In the genomic region with DNA sequence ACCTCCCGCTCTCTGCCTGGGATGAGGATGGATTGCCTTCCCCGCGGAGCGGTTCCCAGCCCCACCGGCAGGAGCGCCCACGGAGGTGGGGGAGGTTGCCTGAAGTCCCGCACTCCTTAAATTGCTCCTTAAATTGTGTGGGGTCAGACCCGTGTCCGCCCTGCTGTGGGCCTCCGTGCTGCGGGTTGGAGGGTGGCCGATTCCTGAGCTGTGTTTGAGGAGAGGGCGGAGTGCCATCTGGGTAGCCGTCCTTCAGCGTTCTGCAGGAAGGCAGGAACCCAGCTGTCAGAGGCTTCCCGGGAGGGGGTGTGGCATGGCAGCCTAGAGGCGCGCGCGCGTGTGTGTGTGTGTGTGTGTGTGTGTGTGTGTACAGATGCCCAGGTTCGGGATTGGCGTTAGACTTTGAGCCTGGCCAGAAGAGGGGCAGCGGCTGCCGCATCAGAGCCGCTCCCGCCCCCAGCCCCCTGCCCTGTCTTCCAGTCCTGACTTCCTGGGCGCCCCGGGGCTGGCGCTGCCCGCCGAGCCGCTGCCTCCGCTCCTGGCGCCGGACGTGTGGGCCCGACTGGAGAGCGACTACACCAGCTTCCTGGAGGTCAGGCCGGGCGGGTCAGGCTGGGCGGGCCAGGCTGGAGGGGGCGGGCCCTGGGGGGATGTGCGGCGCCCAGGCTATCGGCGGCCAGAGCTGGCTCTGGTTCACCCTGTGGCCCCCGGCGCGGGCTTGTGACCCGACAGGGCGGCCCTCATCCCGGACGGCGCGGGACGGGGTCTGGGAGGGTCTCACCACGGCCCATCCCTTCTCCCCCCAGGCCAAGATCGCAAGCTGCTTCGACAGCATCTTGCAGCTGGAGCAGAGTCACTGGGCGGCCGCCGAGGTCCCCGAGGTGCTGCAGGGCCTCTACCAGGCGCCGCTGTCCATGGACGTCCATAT, we compare ENCODE assay signal across 8 cellular contexts. TPM values are rescaled to one million over a fixed set of nuclear protein-coding genes. Genes with fewer than 3 reads are reported as not detected.
DNase-seq lines count a peak whose midpoint lies in the region; ATAC-seq and TF ChIP-seq lines count a peak whose summit lies in the region.

No MANE protein-coding gene starts in this region.

- POLR2A ChIA-PET in Panc1 (lab: Charles Lee) = no interaction called here

- CTCF ChIA-PET in Panc1 (lab: Charles Lee) = interaction anchor here (0.5 to 2.2 kb wide), 6 partner anchors 9 to 193 kb away, joined by 3 to 13 read pairs (median 4); partner anchors contain the start of gene EXOC3L4

- peaks cover 12% of the 10 kb centered on the region for H3K27me3 ChIP-seq in H7 (ENCODE audit: control insufficient read depth, insufficient read depth, low read length)
- no peaks in the 10 kb centered on the region for H3K27me3 ChIP-seq in Panc1 (ENCODE audit: control insufficient read depth, insufficient read depth, low read length)

- intact Hi-C loops in Panc1 (cut with micrococcal nuclease; ENCODE audit: unreplicated experiment) = loop anchor here (10.0 kb wide), 1 partner anchor 191 kb away; no protein-coding TSS in a partner anchor

- TF ChIP-seq CTCF in Panc1 (IDR thresholded peaks at IDR 0.05) (no peak), retinal pigment epithelial cell (conservative IDR thresholded peaks at IDR 0.05; ENCODE audit: low read depth, low read length) (peak; percentile 15)

- H3K27ac ChIP-seq in Panc1 (ENCODE audit: low read length) = no peak overlapping the region

- DNase-seq in A172 (ENCODE audit: low spot score) (peak; percentile 38), H7 (peak; percentile 84), Panc1 (ENCODE audit: low read depth, low spot score) (no peak), retinal pigment epithelial cell (ENCODE audit: low read depth) (no peak), cerebellar cortex (ENCODE audit: low spot score) (no peak), cortex of kidney (lab: John Stamatoyannopoulos, UW) (no peak)

- no peak overlapping the region for H3K4me3 ChIP-seq in H7 (ENCODE audit: insufficient read depth, low read depth, low read length)
- H3K4me3 ChIP-seq in Panc1 (ENCODE audit: low read depth in 2 of 2, low read length in 2 of 2) = peak overlapping the region; percentile 17 to 33
- H3K4me3 ChIP-seq in retinal pigment epithelial cell (ENCODE audit: low read length) = no peak overlapping the region

- in situ Hi-C loops in Panc1 (cut with HindIII; ENCODE audit: low pct_unique_long_range_greater_than_20kb, low sequenced_read_pairs) = no loop called here

- no TSS peak for BruUV-seq in Panc1 (replicated peaks; lab: Mats Ljungman, UMichigan)

- ATAC-seq in Panc1 = peak; percentile 81
- ATAC-seq in esophagus mucosa = peak; percentile 48
- no peak for ATAC-seq in HG03571 (IDR thresholded peaks at IDR 0.05; ENCODE audit: unreplicated experiment)

- H3K9me3 ChIP-seq in Panc1 (ENCODE audit: control insufficient read depth, insufficient read depth, low read depth, low read length) = no peaks in the 10 kb centered on the region

- peaks cover 24% of the 10 kb centered on the region for H3K4me1 ChIP-seq in Panc1 (ENCODE audit: control insufficient read depth, insufficient read depth, low read length)

- H3K36me3 ChIP-seq in H7 (replicated peaks; ENCODE audit: control insufficient read depth, insufficient read depth, low read length) = no peaks in the 10 kb centered on the region
- H3K36me3 ChIP-seq in Panc1 (ENCODE audit: control insufficient read depth, insufficient read depth, low read length) = no peaks in the 10 kb centered on the region

RNA-seq across cellular contexts. Expression of gene EXOC3L4, which starts 9.2 kb away (rescaled TPM):
- total RNA-seq in A172 (2014; rRNA removed; shearing (Covaris generic)) = 3.7 and 8.2 TPM in 2 replicates
- 0.21 TPM in 1 of 2 replicates, not detected in the other for total RNA-seq in H7 (2014; rRNA removed; shearing (Covaris generic))
- total RNA-seq in Panc1 (2021; ENCODE audit: unreplicated experiment) = 2.6 TPM
- polyA plus RNA-seq in Panc1 (2012; ENCODE audit: insufficient read length) = 1.9 TPM
- 0.20 TPM for total RNA-seq in esophagus mucosa

RNA-seq across cellular contexts. Expression of gene TNFAIP2, which starts 19.5 kb away (rescaled TPM):
- total RNA-seq in A172 (2014; rRNA removed; shearing (Covaris generic)) = 207 and 346 TPM in 2 replicates
- 30.1 and 38.7 TPM in 2 replicates for total RNA-seq in H7 (2014; rRNA removed; shearing (Covaris generic))
- total RNA-seq in Panc1 (2021; ENCODE audit: unreplicated experiment) (491 TPM), esophagus mucosa (85.3 TPM)
- 322 TPM for polyA plus RNA-seq in Panc1 (2012; ENCODE audit: insufficient read length)

RNA-seq across cellular contexts. Expression of gene LBHD2, which starts 19.7 kb away (rescaled TPM):
- not detected in 2 replicates for total RNA-seq in A172 (2014; rRNA removed; shearing (Covaris generic))
- not detected in 2 replicates for total RNA-seq in H7 (2014; rRNA removed; shearing (Covaris generic))
- not detected for total RNA-seq in Panc1 (2021; ENCODE audit: unreplicated experiment)
- not detected for polyA plus RNA-seq in Panc1 (2012; ENCODE audit: insufficient read length)
- total RNA-seq in esophagus mucosa = not detected

RNA-seq across cellular contexts. Expression of gene CDC42BPB, which starts 46.4 kb away (rescaled TPM):
- total RNA-seq in A172 (2014; rRNA removed; shearing (Covaris generic)) = 26.2 and 26.6 TPM in 2 replicates
- 56.1 and 59.8 TPM in 2 replicates for total RNA-seq in H7 (2014; rRNA removed; shearing (Covaris generic))
- 84.4 TPM for total RNA-seq in Panc1 (2021; ENCODE audit: unreplicated experiment)
- polyA plus RNA-seq in Panc1 (2012; ENCODE audit: insufficient read length) = 80.5 TPM
- total RNA-seq in esophagus mucosa = 48.5 TPM

Comparison
In these comparisons a context has a peak if more than half of its experiments do, and no peak if none do; other contexts are left out.
1. DNase-seq: peak in A172 (single experiment) and H7 (single experiment); none in Panc1 (single experiment), retinal pigment epithelial cell (single experiment), cerebellar cortex (single experiment) and cortex of kidney (single experiment).
2. H3K4me3 ChIP-seq: peak in Panc1 (2 of 2); none in H7 (single experiment) and retinal pigment epithelial cell (single experiment).